In the genomic region with DNA sequence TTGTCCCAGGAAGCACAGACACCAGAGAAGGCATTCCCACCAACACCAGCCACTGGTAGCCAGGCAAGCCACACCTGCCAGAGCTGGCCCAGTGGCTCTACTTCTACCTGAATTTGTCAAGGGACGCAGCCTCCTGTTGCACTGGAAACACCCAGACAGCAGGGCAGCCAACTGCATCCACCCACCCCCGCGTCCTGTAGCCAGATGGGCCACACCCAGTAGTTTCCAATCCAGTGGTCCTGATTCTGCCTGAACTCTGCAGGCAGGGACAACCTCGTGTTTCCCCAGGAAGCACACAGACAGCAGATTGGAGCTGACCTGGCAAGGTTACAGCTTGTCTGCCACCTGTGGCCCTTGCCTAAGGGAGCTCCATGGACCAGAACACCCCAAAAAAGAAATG, we compare ENCODE assay signal across 1 cellular context.
TF ChIP-seq lines count a peak whose summit lies in the region.

No MANE protein-coding gene starts in this region.

TF ChIP-seq in GM12878, 131 proteins besides CTCF, POLR2A, EP300 and RAD21:
- TF ChIP-seq EGR1 (IDR thresholded peaks at IDR 0.05; ENCODE audit: borderline replicate concordance in 1 of 2, low read depth in 2 of 2, low read length in 2 of 2) (peak in 1 of 2 experiments; percentile 50; a peak in 1 of 3 replicates), BRCA1 (IDR thresholded peaks at IDR 0.05; ENCODE audit: low read depth, low read length) (no peak), PAX5 (IDR thresholded peaks at IDR 0.05; ENCODE audit: borderline replicate concordance, low read depth, low read length) (peak; percentile 37; the same call in 1 of the 2 replicates), ZNF384 (IDR thresholded peaks at IDR 0.05; ENCODE audit: borderline replicate concordance, low read depth, low read length) (no peak), YBX1 (IDR thresholded peaks at IDR 0.05) (no peak)
- TF ChIP-seq, protein P1, sequence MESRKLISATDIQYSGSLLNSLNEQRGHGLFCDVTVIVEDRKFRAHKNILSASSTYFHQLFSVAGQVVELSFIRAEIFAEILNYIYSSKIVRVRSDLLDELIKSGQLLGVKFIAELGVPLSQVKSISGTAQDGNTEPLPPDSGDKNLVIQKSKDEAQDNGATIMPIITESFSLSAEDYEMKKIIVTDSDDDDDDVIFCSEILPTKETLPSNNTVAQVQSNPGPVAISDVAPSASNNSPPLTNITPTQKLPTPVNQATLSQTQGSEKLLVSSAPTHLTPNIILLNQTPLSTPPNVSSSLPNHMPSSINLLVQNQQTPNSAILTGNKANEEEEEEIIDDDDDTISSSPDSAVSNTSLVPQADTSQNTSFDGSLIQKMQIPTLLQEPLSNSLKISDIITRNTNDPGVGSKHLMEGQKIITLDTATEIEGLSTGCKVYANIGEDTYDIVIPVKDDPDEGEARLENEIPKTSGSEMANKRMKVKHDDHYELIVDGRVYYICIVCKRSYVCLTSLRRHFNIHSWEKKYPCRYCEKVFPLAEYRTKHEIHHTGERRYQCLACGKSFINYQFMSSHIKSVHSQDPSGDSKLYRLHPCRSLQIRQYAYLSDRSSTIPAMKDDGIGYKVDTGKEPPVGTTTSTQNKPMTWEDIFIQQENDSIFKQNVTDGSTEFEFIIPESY (IDR thresholded peaks at IDR 0.05) = no peak
- TF ChIP-seq, protein P2, sequence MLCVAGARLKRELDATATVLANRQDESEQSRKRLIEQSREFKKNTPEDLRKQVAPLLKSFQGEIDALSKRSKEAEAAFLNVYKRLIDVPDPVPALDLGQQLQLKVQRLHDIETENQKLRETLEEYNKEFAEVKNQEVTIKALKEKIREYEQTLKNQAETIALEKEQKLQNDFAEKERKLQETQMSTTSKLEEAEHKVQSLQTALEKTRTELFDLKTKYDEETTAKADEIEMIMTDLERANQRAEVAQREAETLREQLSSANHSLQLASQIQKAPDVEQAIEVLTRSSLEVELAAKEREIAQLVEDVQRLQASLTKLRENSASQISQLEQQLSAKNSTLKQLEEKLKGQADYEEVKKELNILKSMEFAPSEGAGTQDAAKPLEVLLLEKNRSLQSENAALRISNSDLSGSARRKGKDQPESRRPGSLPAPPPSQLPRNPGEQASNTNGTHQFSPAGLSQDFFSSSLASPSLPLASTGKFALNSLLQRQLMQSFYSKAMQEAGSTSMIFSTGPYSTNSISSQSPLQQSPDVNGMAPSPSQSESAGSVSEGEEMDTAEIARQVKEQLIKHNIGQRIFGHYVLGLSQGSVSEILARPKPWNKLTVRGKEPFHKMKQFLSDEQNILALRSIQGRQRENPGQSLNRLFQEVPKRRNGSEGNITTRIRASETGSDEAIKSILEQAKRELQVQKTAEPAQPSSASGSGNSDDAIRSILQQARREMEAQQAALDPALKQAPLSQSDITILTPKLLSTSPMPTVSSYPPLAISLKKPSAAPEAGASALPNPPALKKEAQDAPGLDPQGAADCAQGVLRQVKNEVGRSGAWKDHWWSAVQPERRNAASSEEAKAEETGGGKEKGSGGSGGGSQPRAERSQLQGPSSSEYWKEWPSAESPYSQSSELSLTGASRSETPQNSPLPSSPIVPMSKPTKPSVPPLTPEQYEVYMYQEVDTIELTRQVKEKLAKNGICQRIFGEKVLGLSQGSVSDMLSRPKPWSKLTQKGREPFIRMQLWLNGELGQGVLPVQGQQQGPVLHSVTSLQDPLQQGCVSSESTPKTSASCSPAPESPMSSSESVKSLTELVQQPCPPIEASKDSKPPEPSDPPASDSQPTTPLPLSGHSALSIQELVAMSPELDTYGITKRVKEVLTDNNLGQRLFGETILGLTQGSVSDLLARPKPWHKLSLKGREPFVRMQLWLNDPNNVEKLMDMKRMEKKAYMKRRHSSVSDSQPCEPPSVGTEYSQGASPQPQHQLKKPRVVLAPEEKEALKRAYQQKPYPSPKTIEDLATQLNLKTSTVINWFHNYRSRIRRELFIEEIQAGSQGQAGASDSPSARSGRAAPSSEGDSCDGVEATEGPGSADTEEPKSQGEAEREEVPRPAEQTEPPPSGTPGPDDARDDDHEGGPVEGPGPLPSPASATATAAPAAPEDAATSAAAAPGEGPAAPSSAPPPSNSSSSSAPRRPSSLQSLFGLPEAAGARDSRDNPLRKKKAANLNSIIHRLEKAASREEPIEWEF (IDR thresholded peaks at IDR 0.05; ENCODE audit: insufficient replicate concordance, low read depth, low read length) = no peak
